Comparison of ENCODE assay signal across 8 cellular contexts in genomic region chr1:155173478-155174333, GRCh38.
DNase-seq lines count a peak whose midpoint lies in the region; ATAC-seq and TF ChIP-seq lines count a peak whose summit lies in the region.

A gene with protein sequence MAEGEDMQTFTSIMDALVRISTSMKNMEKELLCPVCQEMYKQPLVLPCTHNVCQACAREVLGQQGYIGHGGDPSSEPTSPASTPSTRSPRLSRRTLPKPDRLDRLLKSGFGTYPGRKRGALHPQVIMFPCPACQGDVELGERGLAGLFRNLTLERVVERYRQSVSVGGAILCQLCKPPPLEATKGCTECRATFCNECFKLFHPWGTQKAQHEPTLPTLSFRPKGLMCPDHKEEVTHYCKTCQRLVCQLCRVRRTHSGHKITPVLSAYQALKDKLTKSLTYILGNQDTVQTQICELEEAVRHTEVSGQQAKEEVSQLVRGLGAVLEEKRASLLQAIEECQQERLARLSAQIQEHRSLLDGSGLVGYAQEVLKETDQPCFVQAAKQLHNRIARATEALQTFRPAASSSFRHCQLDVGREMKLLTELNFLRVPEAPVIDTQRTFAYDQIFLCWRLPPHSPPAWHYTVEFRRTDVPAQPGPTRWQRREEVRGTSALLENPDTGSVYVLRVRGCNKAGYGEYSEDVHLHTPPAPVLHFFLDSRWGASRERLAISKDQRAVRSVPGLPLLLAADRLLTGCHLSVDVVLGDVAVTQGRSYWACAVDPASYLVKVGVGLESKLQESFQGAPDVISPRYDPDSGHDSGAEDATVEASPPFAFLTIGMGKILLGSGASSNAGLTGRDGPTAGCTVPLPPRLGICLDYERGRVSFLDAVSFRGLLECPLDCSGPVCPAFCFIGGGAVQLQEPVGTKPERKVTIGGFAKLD (plus strand): TSS chr1:155173849. CDS start chr1:155173967, 118 bp downstream.

- no peak for ATAC-seq in GM21786 (IDR thresholded peaks at IDR 0.05; ENCODE audit: unreplicated experiment)

- TF ChIP-seq CTCF in GM12875 (IDR thresholded peaks at IDR 0.05; ENCODE audit: borderline replicate concordance, insufficient read depth, low read depth, low read length) = no peak

- DNase-seq in NCI-H146 treated with DMSO at 0.1 percent for 48 hours (lab: John Stamatoyannopoulos, UW; ENCODE audit: unreplicated experiment) (peak; percentile 62), cerebellar cortex (ENCODE audit: low spot score) (peak; percentile 67), left kidney (ENCODE audit: low read depth, low spot score) (peak; percentile 70), SW480 (ENCODE audit: low spot score) (no peak)
- DNase-seq in activated CD4-positive, CD25-positive, alpha-beta regulatory T cell treated with anti-CD3 and anti-CD28 coated beads, Interleukin-2, amount 50 U/mL, for 72 hours = peak; percentile 66
- DNase-seq in stimulated activated CD4-positive, alpha-beta T cell treated with anti-CD3 and anti-CD28 coated beads, Interleukin-2, amount 100 ng/mL, for 48 hours = peak; percentile 70

- H3K4me3 ChIP-seq in GM12875 (ENCODE audit: low read depth, low read length) = peak within 1 kb of the TSS; percentile 89
